ENCODE assay signal across 8 cellular contexts in genomic region chr5:9544502-9545300, GRCh38. TPM values are rescaled to one million over a fixed set of nuclear protein-coding genes. Genes with fewer than 3 reads are reported as not detected.
A peak's percentile ranks its signal among the peaks of the same experiment; 100 is the strongest.
DNase-seq lines count a peak whose midpoint lies in the region; ATAC-seq and TF ChIP-seq lines count a peak whose summit lies in the region.

No MANE protein-coding gene starts in this region.

- H3K27ac ChIP-seq in mesodermal cell (ENCODE audit: low read depth, low read length, severe bottlenecking) = no peak overlapping the region

- 0 to 1% methylated on average over 54 to 55 of the region's 65 CpGs for WGBS in mesodermal cell (ENCODE audit: insufficient coverage in 2 of 2), 2 experiments

- no peaks in the 10 kb centered on the region for H3K9me3 ChIP-seq in MG63
- no peaks in the 10 kb centered on the region for H3K9me3 ChIP-seq in mesodermal cell (ENCODE audit: control insufficient read depth, low read length)

- DNase-seq in ELF-1 (ENCODE audit: low read depth, low spot score) (peak; percentile 95), MG63 (peak; percentile 88), epithelial cell of proximal tubule (ENCODE audit: low read depth) (no peak), NOMO-1 treated with DMSO at 0.1 percent for 48 hours (lab: John Stamatoyannopoulos, UW; ENCODE audit: unreplicated experiment) (no peak)
- peak; percentile 64 for DNase-seq in activated CD4-positive, alpha-beta T cell treated with anti-CD3 and anti-CD28 coated beads for 48 hours
- peak; percentile 27 to 36 for DNase-seq in stimulated activated CD8-positive, alpha-beta memory T cell treated with anti-CD3 and anti-CD28 coated beads, Interleukin-2, amount 100 ng/mL, for 48 hours (ENCODE audit: low read depth in 2 of 2)

- H3K36me3 ChIP-seq in MG63 (peaks cover 35% of the 10 kb centered on the region), mesodermal cell (ENCODE audit: control insufficient read depth, insufficient read depth, low read length) (peaks cover 38% of the 10 kb centered on the region)

- TF ChIP-seq CTCF in epithelial cell of proximal tubule (conservative IDR thresholded peaks at IDR 0.05; ENCODE audit: low read depth, low read length) = peak; percentile 93

- no peaks in the 10 kb centered on the region for H3K4me1 ChIP-seq in mesodermal cell (ENCODE audit: control insufficient read depth, insufficient read depth, low read length, poor library complexity, severe bottlenecking)

- H3K4me3 ChIP-seq in MG63 (peak overlapping the region; percentile 90), epithelial cell of proximal tubule (ENCODE audit: low read depth, low read length) (peak overlapping the region; percentile 74), mesodermal cell (ENCODE audit: extremely low read depth, insufficient read depth, low read length, poor library complexity, severe bottlenecking) (peak overlapping the region; percentile 85)

- ATAC-seq in GM21723 (IDR thresholded peaks at IDR 0.05; ENCODE audit: unreplicated experiment) = peak; percentile 58

- H3K27me3 ChIP-seq in MG63 = no peaks in the 10 kb centered on the region

RNA-seq across cellular contexts. Expression of gene SEMA5A, which starts 1.2 kb away (rescaled TPM):
- total RNA-seq in MG63 (2014; rRNA removed; shearing (Covaris generic); ENCODE audit: low replicate concordance) = 22.3 and 27.9 TPM in 2 replicates
- total RNA-seq in epithelial cell of proximal tubule = 1.6 and 4.0 TPM in 2 replicates
- 29.7 TPM for polyA plus RNA-seq in mesodermal cell (2013, experiment 1 of 2)
- 30.9 TPM for polyA plus RNA-seq in mesodermal cell (2013, experiment 2 of 2)

Comparison
In these comparisons a context has a peak if more than half of its experiments do, and no peak if none do; other contexts are left out.
1. DNase-seq: peak in ELF-1 (single experiment), MG63 (single experiment), activated CD4-positive, alpha-beta T cell treated with anti-CD3 and anti-CD28 coated beads for 48 hours (single experiment) and stimulated activated CD8-positive, alpha-beta memory T cell treated with anti-CD3 and anti-CD28 coated beads, Interleukin-2, amount 100 ng/mL, for 48 hours (2 of 2); none in epithelial cell of proximal tubule (single experiment) and NOMO-1 treated with DMSO at 0.1 percent for 48 hours (single experiment).
2. Peak in every context shown above with its lines, with median percentiles within 50 percentile points of each other: H3K4me3 ChIP-seq.